1 cellular context compared by ENCODE assay signal in genomic region chr9:135959814-135960213, GRCh38.
TF ChIP-seq lines count a peak whose summit lies in the region.

No MANE protein-coding gene starts in this region.

TF ChIP-seq in GM12878, 131 proteins besides CTCF, POLR2A, EP300 and RAD21 (continued from another document):
- no peak for TF ChIP-seq REST (IDR thresholded peaks at IDR 0.05; ENCODE audit: low read depth, low read length)
- TF ChIP-seq TARDBP (IDR thresholded peaks at IDR 0.05; ENCODE audit: borderline replicate concordance) = no peak
- TF ChIP-seq IRF4 (IDR thresholded peaks at IDR 0.05; ENCODE audit: low read depth, low read length) = no peak
- no peak for TF ChIP-seq CREM (IDR thresholded peaks at IDR 0.05; ENCODE audit: low read depth)
- TF ChIP-seq ESRRA (IDR thresholded peaks at IDR 0.05; ENCODE audit: low read length) = no peak
- no peak for TF ChIP-seq JUND (IDR thresholded peaks at IDR 0.05; ENCODE audit: low read depth, low read length)
- TF ChIP-seq ATF7 (IDR thresholded peaks at IDR 0.05; ENCODE audit: low read depth) = no peak
- no peak for TF ChIP-seq TCF12 (IDR thresholded peaks at IDR 0.05; ENCODE audit: low read depth, low read length)
- TF ChIP-seq BCL3 (IDR thresholded peaks at IDR 0.05; ENCODE audit: borderline replicate concordance, insufficient read depth, low read depth, low read length, poor library complexity, severe bottlenecking) = no peak
- no peak for TF ChIP-seq SMC3 (IDR thresholded peaks at IDR 0.05; ENCODE audit: borderline replicate concordance, low read length)
- no peak for TF ChIP-seq IKZF1 (conservative IDR thresholded peaks at IDR 0.05)
- TF ChIP-seq ZBTB4 (CRISPR knock-in tag; IDR thresholded peaks at IDR 0.05) = no peak
- TF ChIP-seq RELA (IDR thresholded peaks at IDR 0.05; ENCODE audit: borderline replicate concordance, partially characterized antibody) = no peak
TF ChIP-seq in GM12878: peak in this region for 0.
